ENCODE assay signal across 37 cellular contexts in the genomic region with DNA sequence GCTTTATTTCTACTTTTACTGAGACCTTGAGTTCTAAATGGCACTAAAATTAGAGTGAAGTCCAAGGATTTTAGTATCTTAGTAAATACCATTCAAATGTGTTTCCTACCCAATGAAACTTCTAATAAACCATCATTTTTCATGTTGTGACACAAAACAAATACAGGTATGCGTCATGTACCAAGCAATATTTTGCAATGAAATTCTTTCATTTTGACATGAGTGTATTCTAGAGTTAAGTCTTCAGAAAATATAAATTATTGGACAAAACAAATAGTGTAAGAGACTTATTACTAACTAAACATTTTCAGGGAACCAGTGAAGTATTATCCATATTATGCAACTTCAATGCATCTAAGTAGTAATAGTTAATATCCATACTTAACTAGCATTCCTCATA. TPM values are rescaled to one million over a fixed set of nuclear protein-coding genes. Genes with fewer than 3 reads are reported as not detected.
"Had no signal": no experiment of that assay in that cellular context is flagged by ENCODE, and none has a peak within 500 bp of the region (broad histone marks: within the 10 kb centered on the region; RNA-seq: fewer than 3 reads in every experiment).

No MANE protein-coding gene starts in this region.

- H3K27me3 ChIP-seq: MG63 had no signal

- H3K9me3 ChIP-seq: MG63 had no signal

- DNase-seq: Karpas-422, Kasumi-1, MG63, MM.1S, MV-4-11, NCI-H1048, NCI-H1092, NCI-H1092 treated with DMSO at 0.1 percent for 48 hours, NCI-H1105, NCI-H1105 treated with DMSO at 0.1 percent for 48 hours, NCI-H1417, NCI-H1417 treated with DMSO at 0.1 percent for 48 hours, NCI-H1436, NCI-H1436 treated with DMSO at 0.1 percent for 48 hours, NCI-H146, NCI-H1694, NCI-H1694 treated with DMSO at 0.1 percent for 48 hours, NCI-H187, NCI-H187 treated with DMSO at 0.1 percent for 48 hours, NCI-H1930, NCI-H2029, NCI-H2029 treated with DMSO at 0.1 percent for 48 hours, NCI-H2081, NCI-H2081 treated with DMSO at 0.1 percent for 48 hours, NCI-H2107, NCI-H2171, NCI-H2171 treated with DMSO at 0.1 percent for 48 hours, NCI-H2227 treated with DMSO at 0.1 percent for 48 hours, NCI-H226, NCI-H345, NCI-H446, NCI-H446 treated with DMSO at 0.1 percent for 48 hours, NCI-H510A, NCI-H510A treated with DMSO at 0.1 percent for 48 hours, NCI-H524 had no signal

- H3K4me3 ChIP-seq: MG63 had no signal

RNA-seq across cellular contexts. Expression of a gene that starts 16.5 kb away (rescaled TPM):
- total RNA-seq: MCF 10A, NCI-H460 had no signal
